In the genomic region with DNA sequence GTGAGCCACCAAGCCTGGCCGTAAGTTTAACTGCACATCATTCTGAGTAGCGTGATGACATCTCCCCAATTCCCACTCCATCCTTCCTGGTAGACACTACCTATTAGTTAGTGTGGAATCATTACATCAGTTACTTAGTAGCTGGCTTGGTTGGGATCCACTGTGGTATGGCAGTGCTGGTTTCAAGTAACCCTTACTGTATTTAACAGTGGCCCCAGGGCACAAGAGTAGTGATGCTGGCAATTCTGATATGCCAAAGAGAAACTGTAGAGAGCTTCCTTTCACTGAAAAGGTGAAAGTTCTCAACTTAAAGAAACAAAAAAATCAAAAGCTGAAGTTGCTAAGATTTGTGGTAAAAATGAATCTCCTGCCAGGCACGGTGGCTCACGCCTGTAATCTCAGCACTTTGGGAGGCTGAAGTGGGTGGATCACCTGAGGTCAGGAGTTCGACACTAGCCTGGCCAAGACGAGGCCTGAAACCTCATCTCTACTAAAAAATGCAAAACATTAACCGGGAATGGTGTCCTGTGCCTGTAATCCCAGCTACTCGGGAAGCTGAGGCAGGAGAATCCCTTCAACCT, we compare ENCODE assay signal across 1 cellular context.
TF ChIP-seq lines count a peak whose summit lies in the region.

No MANE protein-coding gene starts in this region.

TF ChIP-seq in HEK293, 187 proteins besides CTCF, POLR2A, EP300 and RAD21 (continued from another document):
- TF ChIP-seq, protein P1, sequence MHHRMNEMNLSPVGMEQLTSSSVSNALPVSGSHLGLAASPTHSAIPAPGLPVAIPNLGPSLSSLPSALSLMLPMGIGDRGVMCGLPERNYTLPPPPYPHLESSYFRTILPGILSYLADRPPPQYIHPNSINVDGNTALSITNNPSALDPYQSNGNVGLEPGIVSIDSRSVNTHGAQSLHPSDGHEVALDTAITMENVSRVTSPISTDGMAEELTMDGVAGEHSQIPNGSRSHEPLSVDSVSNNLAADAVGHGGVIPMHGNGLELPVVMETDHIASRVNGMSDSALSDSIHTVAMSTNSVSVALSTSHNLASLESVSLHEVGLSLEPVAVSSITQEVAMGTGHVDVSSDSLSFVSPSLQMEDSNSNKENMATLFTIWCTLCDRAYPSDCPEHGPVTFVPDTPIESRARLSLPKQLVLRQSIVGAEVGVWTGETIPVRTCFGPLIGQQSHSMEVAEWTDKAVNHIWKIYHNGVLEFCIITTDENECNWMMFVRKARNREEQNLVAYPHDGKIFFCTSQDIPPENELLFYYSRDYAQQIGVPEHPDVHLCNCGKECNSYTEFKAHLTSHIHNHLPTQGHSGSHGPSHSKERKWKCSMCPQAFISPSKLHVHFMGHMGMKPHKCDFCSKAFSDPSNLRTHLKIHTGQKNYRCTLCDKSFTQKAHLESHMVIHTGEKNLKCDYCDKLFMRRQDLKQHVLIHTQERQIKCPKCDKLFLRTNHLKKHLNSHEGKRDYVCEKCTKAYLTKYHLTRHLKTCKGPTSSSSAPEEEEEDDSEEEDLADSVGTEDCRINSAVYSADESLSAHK (tag by site-specific recombination; IDR thresholded peaks at IDR 0.05): peak; percentile 94
- TF ChIP-seq ZNF785 (tag by site-specific recombination; IDR thresholded peaks at IDR 0.05): no peak
- no peak for TF ChIP-seq ZNF433 (tag by site-specific recombination; IDR thresholded peaks at IDR 0.05; ENCODE audit: low read depth)
